In genomic region chr9:5735072-5735471, GRCh38 we compare ENCODE assay signal across 28 cellular contexts.
"Had no signal": no experiment of that assay in that cellular context is flagged by ENCODE, and none has a peak within 500 bp of the region (broad histone marks: within the 10 kb centered on the region; RNA-seq: fewer than 3 reads in every experiment).

No MANE protein-coding gene starts in this region.

- H3K9me3 ChIP-seq: heart right ventricle, left lung, lower lobe of right lung, neutrophil, ovary, suprapubic skin, thoracic aorta, tibial artery, upper lobe of left lung, vagina had no signal

- FAIRE-seq: kidney had no signal

- DNase-seq: heart right ventricle; hippocampal formation; kidney; left colon; left lung; lower lobe of right lung; mesendoderm; naive B cell; natural killer cell; nephron progenitor cell; occipital lobe; ovary; retina; right cardiac atrium; stimulated activated CD4-positive, alpha-beta T cell treated with anti-CD3 and anti-CD28 coated beads, Interleukin-12 subunit alpha, Interleukin-12 subunit beta, amount 100 ng/mL, for 4 hours; stimulated activated CD4-positive, alpha-beta T cell treated with anti-CD3 and anti-CD28 coated beads, Interleukin-15, amount 100 ng/mL, for 24 hours; stimulated activated CD4-positive, alpha-beta T cell treated with anti-CD3 and anti-CD28 coated beads, Interleukin-4, amount 100 ng/mL, for 24 hours; stimulated activated naive CD4-positive, alpha-beta T cell; tibial artery; upper lobe of left lung had no signal

- H3K4me1 ChIP-seq: heart right ventricle, left lung, neural progenitor cell, suprapubic skin, tibial artery, upper lobe of left lung, vagina had no signal

- H3K4me2 ChIP-seq: neural progenitor cell had no signal

- ATAC-seq: heart right ventricle; left colon; left lung; lower lobe of right lung; natural killer cell; right cardiac atrium; sciatic nerve; stimulated activated effector memory CD8-positive, alpha-beta T cell treated with anti-CD3 and anti-CD28 coated beads, Interleukin-12 subunit alpha, Interleukin-12 subunit beta, amount 100 ng/mL, for 72 hours had no signal

- H3K36me3 ChIP-seq: ovary, thoracic aorta had no signal

- H3K27ac ChIP-seq: heart right ventricle, left lung, lower lobe of right lung, neural progenitor cell, neutrophil, ovary, skin epidermis, suprapubic skin, thoracic aorta, tibial artery, upper lobe of left lung, vagina had no signal

- H3K27me3 ChIP-seq: heart right ventricle, left lung, neural progenitor cell, neutrophil, ovary, suprapubic skin, tibial artery, upper lobe of left lung, vagina had no signal

- H2AFZ ChIP-seq: neural progenitor cell had no signal

- H3K4me3 ChIP-seq: heart right ventricle, left lung, lower lobe of right lung, neural progenitor cell, ovary, skin epidermis, suprapubic skin, thoracic aorta, tibial artery, upper lobe of left lung, vagina had no signal
